1 cellular context compared by ENCODE assay signal in genomic region chr3:150666167-150666566, GRCh38.
TF ChIP-seq lines count a peak whose summit lies in the region.

No MANE protein-coding gene starts in this region.

TF ChIP-seq in GM23338, 12 proteins besides CTCF, POLR2A, EP300 and RAD21 (continued from another document):
- TF ChIP-seq, protein P1, sequence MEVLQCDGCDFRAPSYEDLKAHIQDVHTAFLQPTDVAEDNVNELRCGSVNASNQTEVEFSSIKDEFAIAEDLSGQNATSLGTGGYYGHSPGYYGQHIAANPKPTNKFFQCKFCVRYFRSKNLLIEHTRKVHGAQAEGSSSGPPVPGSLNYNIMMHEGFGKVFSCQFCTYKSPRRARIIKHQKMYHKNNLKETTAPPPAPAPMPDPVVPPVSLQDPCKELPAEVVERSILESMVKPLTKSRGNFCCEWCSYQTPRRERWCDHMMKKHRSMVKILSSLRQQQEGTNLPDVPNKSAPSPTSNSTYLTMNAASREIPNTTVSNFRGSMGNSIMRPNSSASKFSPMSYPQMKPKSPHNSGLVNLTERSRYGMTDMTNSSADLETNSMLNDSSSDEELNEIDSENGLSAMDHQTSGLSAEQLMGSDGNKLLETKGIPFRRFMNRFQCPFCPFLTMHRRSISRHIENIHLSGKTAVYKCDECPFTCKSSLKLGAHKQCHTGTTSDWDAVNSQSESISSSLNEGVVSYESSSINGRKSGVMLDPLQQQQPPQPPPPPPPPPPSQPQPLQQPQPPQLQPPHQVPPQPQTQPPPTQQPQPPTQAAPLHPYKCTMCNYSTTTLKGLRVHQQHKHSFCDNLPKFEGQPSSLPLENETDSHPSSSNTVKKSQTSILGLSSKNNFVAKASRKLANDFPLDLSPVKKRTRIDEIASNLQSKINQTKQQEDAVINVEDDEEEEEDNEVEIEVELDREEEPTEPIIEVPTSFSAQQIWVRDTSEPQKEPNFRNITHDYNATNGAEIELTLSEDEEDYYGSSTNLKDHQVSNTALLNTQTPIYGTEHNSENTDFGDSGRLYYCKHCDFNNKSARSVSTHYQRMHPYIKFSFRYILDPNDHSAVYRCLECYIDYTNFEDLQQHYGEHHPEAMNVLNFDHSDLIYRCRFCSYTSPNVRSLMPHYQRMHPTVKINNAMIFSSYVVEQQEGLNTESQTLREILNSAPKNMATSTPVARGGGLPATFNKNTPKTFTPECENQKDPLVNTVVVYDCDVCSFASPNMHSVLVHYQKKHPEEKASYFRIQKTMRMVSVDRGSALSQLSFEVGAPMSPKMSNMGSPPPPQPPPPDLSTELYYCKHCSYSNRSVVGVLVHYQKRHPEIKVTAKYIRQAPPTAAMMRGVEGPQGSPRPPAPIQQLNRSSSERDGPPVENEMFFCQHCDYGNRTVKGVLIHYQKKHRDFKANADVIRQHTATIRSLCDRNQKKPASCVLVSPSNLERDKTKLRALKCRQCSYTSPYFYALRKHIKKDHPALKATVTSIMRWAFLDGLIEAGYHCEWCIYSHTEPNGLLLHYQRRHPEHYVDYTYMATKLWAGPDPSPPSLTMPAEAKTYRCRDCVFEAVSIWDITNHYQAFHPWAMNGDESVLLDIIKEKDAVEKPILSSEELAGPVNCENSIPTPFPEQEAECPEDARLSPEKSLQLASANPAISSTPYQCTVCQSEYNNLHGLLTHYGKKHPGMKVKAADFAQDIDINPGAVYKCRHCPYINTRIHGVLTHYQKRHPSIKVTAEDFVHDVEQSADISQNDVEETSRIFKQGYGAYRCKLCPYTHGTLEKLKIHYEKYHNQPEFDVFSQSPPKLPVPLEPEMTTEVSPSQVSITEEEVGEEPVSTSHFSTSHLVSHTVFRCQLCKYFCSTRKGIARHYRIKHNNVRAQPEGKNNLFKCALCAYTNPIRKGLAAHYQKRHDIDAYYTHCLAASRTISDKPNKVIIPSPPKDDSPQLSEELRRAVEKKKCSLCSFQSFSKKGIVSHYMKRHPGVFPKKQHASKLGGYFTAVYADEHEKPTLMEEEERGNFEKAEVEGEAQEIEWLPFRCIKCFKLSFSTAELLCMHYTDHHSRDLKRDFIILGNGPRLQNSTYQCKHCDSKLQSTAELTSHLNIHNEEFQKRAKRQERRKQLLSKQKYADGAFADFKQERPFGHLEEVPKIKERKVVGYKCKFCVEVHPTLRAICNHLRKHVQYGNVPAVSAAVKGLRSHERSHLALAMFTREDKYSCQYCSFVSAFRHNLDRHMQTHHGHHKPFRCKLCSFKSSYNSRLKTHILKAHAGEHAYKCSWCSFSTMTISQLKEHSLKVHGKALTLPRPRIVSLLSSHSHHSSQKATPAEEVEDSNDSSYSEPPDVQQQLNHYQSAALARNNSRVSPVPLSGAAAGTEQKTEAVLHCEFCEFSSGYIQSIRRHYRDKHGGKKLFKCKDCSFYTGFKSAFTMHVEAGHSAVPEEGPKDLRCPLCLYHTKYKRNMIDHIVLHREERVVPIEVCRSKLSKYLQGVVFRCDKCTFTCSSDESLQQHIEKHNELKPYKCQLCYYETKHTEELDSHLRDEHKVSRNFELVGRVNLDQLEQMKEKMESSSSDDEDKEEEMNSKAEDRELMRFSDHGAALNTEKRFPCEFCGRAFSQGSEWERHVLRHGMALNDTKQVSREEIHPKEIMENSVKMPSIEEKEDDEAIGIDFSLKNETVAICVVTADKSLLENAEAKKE (CRISPR knock-in tag; IDR thresholded peaks at IDR 0.05) = no peak
